In the genomic region with DNA sequence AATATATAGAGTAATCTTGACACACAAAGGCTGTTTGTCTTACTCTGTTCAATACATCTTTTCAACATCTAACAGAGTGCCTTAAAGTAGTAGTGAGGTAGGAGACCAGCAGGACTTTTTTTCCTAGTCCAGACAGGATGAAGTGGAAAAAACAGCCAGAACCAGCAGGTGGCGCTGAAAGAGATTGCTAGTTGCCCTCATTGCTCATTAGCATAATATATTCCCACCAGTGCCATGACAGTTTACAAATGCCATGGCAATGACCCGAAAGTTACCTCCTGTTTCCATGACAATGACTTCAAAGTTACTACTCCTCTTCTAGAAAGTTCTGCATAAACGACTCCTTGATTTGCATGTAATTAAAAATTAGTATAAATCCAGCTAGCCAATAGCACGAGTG, we compare ENCODE assay signal across 9 cellular contexts.
A peak's percentile ranks its signal among the peaks of the same experiment; 100 is the strongest.
DNase-seq lines count a peak whose midpoint lies in the region; ATAC-seq and TF ChIP-seq lines count a peak whose summit lies in the region.
"Had no signal": no experiment of that assay in that cellular context is flagged by ENCODE, and none has a peak within 500 bp of the region (broad histone marks: within the 10 kb centered on the region; RNA-seq: fewer than 3 reads in every experiment).

No MANE protein-coding gene starts in this region.

- H3F3A ChIP-seq in Loucy (ENCODE audit: low read depth), result no peaks in the 10 kb centered on the region

- ATAC-seq in GM19463 (IDR thresholded peaks at IDR 0.05; ENCODE audit: unreplicated experiment) (peak; percentile 60), mucosa of descending colon (peak; percentile 20), GM19455 (IDR thresholded peaks at IDR 0.05; ENCODE audit: unreplicated experiment) (no peak), HG03108 (IDR thresholded peaks at IDR 0.05; ENCODE audit: unreplicated experiment) (no peak)

- H3K9ac ChIP-seq in Loucy (ENCODE audit: low read depth, low read length, poor library complexity, severe bottlenecking), result no peak overlapping the region
- H3K9ac ChIP-seq: BLaER1 had no signal

- H3K4me1 ChIP-seq in Loucy (ENCODE audit: insufficient read depth, low read length, poor library complexity, severe bottlenecking), result no peaks in the 10 kb centered on the region
- H3K4me1 ChIP-seq in mucosa of descending colon (ENCODE audit: low read depth), result peaks cover 10% of the 10 kb centered on the region

- H3K4me3 ChIP-seq in Loucy (ENCODE audit: low read length, poor library complexity, severe bottlenecking) (no peak overlapping the region), astrocyte of the cerebellum (ENCODE audit: low read depth, low read length) (no peak overlapping the region), mucosa of descending colon (no peak overlapping the region)
- H3K4me3 ChIP-seq: BLaER1 had no signal

- H3K9me2 ChIP-seq in Loucy (replicated peaks; ENCODE audit: low read depth, low read length), result no peaks in the 10 kb centered on the region

- DNase-seq in NCI-H1417 (lab: John Stamatoyannopoulos, UW) (peak in 2 of 3 experiments; percentile 20 to 47), NCI-H1417 treated with DMSO at 0.1 percent for 48 hours (lab: John Stamatoyannopoulos, UW) (no peak), astrocyte of the cerebellum (ENCODE audit: low read depth) (no peak), mucosa of descending colon (peak in 2 of 3 donors; percentile 54 to 68)

- H2AFZ ChIP-seq in Loucy (ENCODE audit: low read length), result no peak overlapping the region

- H3K9me3 ChIP-seq in Loucy (ENCODE audit: insufficient read depth, low read depth, low read length), result no peaks in the 10 kb centered on the region
- no peaks in the 10 kb centered on the region for H3K9me3 ChIP-seq in mucosa of descending colon
- H3K9me3 ChIP-seq: BLaER1 had no signal

- no peaks in the 10 kb centered on the region for H3K36me3 ChIP-seq in Loucy (ENCODE audit: insufficient read depth, low read length)
- H3K36me3 ChIP-seq in mucosa of descending colon (ENCODE audit: low read depth), result no peaks in the 10 kb centered on the region
- H3K36me3 ChIP-seq: BLaER1 had no signal

- H3K79me2 ChIP-seq in Loucy (ENCODE audit: insufficient read depth, low read length), result no peaks in the 10 kb centered on the region

- in situ Hi-C loops in astrocyte of the cerebellum (cut with HindIII; ENCODE audit: low sequenced_read_pairs), result no loop called here

- TF ChIP-seq CTCF in Loucy (conservative IDR thresholded peaks at IDR 0.05; ENCODE audit: low read length) (peak; percentile 63), astrocyte of the cerebellum (IDR thresholded peaks at IDR 0.05; ENCODE audit: low read depth, low read length, missing control alignments) (peak; percentile 55), mucosa of descending colon (IDR thresholded peaks at IDR 0.05) (no peak)

- intact Hi-C loops in mucosa of descending colon (cut with DNase I, micrococcal nuclease), result no loop called here

- H3K27me3 ChIP-seq in Loucy (ENCODE audit: insufficient read depth, low read length, poor library complexity, severe bottlenecking), result no peaks in the 10 kb centered on the region
- H3K27me3 ChIP-seq: BLaER1 had no signal

- no peaks in the 10 kb centered on the region for H4K20me1 ChIP-seq in Loucy (ENCODE audit: insufficient read depth, low read length, poor library complexity, severe bottlenecking)
- H4K20me1 ChIP-seq: BLaER1 had no signal

- no peak overlapping the region for H3K4me2 ChIP-seq in Loucy (ENCODE audit: low read depth, low read length, poor library complexity, severe bottlenecking)
- H3K4me2 ChIP-seq: BLaER1 had no signal

Comparison
In these comparisons a context has a peak if more than half of its experiments do, and no peak if none do; other contexts are left out.
1. DNase-seq: peak in NCI-H1417 (2 of 3) and mucosa of descending colon (2 of 3); none in NCI-H1417 treated with DMSO at 0.1 percent for 48 hours (single experiment) and astrocyte of the cerebellum (single experiment).
2. ATAC-seq: peak in GM19463 (single experiment) and mucosa of descending colon (single experiment); none in GM19455 (single experiment) and HG03108 (single experiment).